15 cellular contexts compared by ENCODE assay signal in the genomic region with DNA sequence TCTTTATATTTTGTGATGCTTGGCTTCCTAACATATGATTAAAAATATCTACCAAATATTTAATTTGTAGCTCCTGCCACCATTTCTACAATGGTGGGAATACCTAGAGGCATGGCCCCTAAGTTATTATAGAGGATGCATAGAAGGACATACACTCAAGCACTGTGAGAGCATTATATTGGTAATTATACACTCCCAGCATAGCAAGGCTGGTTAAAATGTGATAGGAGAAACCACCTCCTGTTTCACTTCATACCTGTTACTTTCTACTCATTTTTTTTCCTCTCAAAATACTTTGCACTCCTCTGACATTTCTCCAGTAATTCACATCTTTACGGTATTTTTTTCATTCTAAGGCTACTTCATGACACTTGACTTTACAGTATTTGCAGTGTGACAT.
"Had no signal": no experiment of that assay in that cellular context is flagged by ENCODE, and none has a peak within 500 bp of the region (broad histone marks: within the 10 kb centered on the region; RNA-seq: fewer than 3 reads in every experiment).

No MANE protein-coding gene starts in this region.

- H3K4me1 Mint-ChIP-seq: activated CD4-positive, alpha-beta memory T cell treated with anti-CD3 and anti-CD28 coated beads, Interleukin-2, amount 10 ng/mL, durations not matched to agents 7 days and 5 days; immature natural killer cell; stimulated activated naive CD8-positive, alpha-beta T cell treated with anti-CD3 and anti-CD28 coated beads, Interleukin-15, amount 100 ng/mL, for 72 hours had no signal

- ATAC-seq: activated T-cell treated with anti-CD3 and anti-CD28 coated beads, Interleukin-2, amount 50 U/mL, for 72 hours; naive thymus-derived CD4-positive, alpha-beta T cell; stimulated activated naive CD8-positive, alpha-beta T cell treated with anti-CD3 and anti-CD28 coated beads, Interleukin-15, amount 100 ng/mL, for 72 hours had no signal

- H3K4me3 Mint-ChIP-seq: activated CD4-positive, alpha-beta memory T cell treated with anti-CD3 and anti-CD28 coated beads, Interleukin-2, amount 10 ng/mL, durations not matched to agents 7 days and 5 days; activated T-cell treated with anti-CD3 and anti-CD28 coated beads, Interleukin-2, amount 50 U/mL, for 72 hours; immature natural killer cell; naive thymus-derived CD4-positive, alpha-beta T cell; stimulated activated naive CD8-positive, alpha-beta T cell treated with anti-CD3 and anti-CD28 coated beads, Interleukin-15, amount 100 ng/mL, for 72 hours had no signal

- H3K9me3 ChIP-seq: breast epithelium, neutrophil, right atrium auricular region, thoracic aorta had no signal

- H3K36me3 ChIP-seq: breast epithelium, neutrophil, right atrium auricular region, thoracic aorta had no signal

- DNase-seq: activated CD4-positive, alpha-beta memory T cell treated with anti-CD3 and anti-CD28 coated beads, Interleukin-2, amount 10 ng/mL, durations not matched to agents 7 days and 5 days; activated CD8-positive, alpha-beta memory T cell treated with anti-CD3 and anti-CD28 coated beads, Interleukin-2, amount 50 U/mL, for 4 hours; activated T-cell treated with anti-CD3 and anti-CD28 coated beads, Interleukin-2, amount 50 U/mL, for 72 hours; aorta; dermis blood vessel endothelial cell; immature natural killer cell; naive thymus-derived CD4-positive, alpha-beta T cell; stimulated activated CD4-positive, alpha-beta T cell treated with anti-CD3 and anti-CD28 coated beads, Interleukin-4, amount 100 ng/mL, for 4 hours; stimulated activated naive CD8-positive, alpha-beta T cell treated with anti-CD3 and anti-CD28 coated beads, Interleukin-15, amount 100 ng/mL, for 72 hours had no signal

- H3K4me3 ChIP-seq: breast epithelium, lung, right atrium auricular region, skin epidermis, thoracic aorta had no signal

- H3K4me1 ChIP-seq: breast epithelium, right atrium auricular region had no signal

- H3K27me3 Mint-ChIP-seq: activated CD4-positive, alpha-beta memory T cell treated with anti-CD3 and anti-CD28 coated beads, Interleukin-2, amount 10 ng/mL, durations not matched to agents 7 days and 5 days; naive thymus-derived CD4-positive, alpha-beta T cell; stimulated activated naive CD8-positive, alpha-beta T cell treated with anti-CD3 and anti-CD28 coated beads, Interleukin-15, amount 100 ng/mL, for 72 hours had no signal

- H3K27me3 ChIP-seq: breast epithelium, neutrophil, right atrium auricular region had no signal

- H3K27ac Mint-ChIP-seq: activated CD4-positive, alpha-beta memory T cell treated with anti-CD3 and anti-CD28 coated beads, Interleukin-2, amount 10 ng/mL, durations not matched to agents 7 days and 5 days; activated T-cell treated with anti-CD3 and anti-CD28 coated beads, Interleukin-2, amount 50 U/mL, for 72 hours; naive thymus-derived CD4-positive, alpha-beta T cell had no signal

- H3K27ac ChIP-seq: breast epithelium, neutrophil, right atrium auricular region, skin epidermis, thoracic aorta had no signal
